Comparison of ENCODE assay signal across 16 cellular contexts in genomic region chr1:227273557-227273956, GRCh38. TPM values are rescaled to one million over a fixed set of nuclear protein-coding genes. Genes with fewer than 3 reads are reported as not detected.
DNase-seq lines count a peak whose midpoint lies in the region; ATAC-seq, FAIRE-seq and TF ChIP-seq lines count a peak whose summit lies in the region.
"Had no signal": no experiment of that assay in that cellular context is flagged by ENCODE, and none has a peak within 500 bp of the region (broad histone marks: within the 10 kb centered on the region; RNA-seq: fewer than 3 reads in every experiment).

No MANE protein-coding gene starts in this region.

- H3K4me1 ChIP-seq in K562 (replicated peaks in 1 of 2; ENCODE audit: control insufficient read depth in 2 of 2, insufficient read depth in 2 of 2, low read length in 2 of 2) (no peaks in the 10 kb centered on the region; a peak in 1 of 5 replicates), heart left ventricle (peaks cover 0 to 23% (median 9%) of the 10 kb centered on the region in 12 donors)
- H3K4me1 ChIP-seq: BLaER1 had no signal

- H3K27ac Mint-ChIP-seq in Calu3 (ENCODE audit: unreplicated experiment), result no peak overlapping the region
- no peak overlapping the region for H3K27ac Mint-ChIP-seq in effector memory CD8-positive, alpha-beta T cell

- no peaks in the 10 kb centered on the region for H3K9me1 ChIP-seq in K562 (ENCODE audit: control insufficient read depth, insufficient read depth, low read length)

- peaks cover 4% of the 10 kb centered on the region for H3K9me3 Mint-ChIP-seq in Calu3 (ENCODE audit: low read depth, unreplicated experiment)
- no peaks in the 10 kb centered on the region for H3K9me3 Mint-ChIP-seq in effector memory CD8-positive, alpha-beta T cell

- POLR2A ChIA-PET in K562 (lab: Yijun Ruan, JAX), result interaction anchor here (0.6 kb wide), 1 partner anchor 165 kb away, joined by 3 read pairs; no protein-coding TSS in a partner anchor

- no peak for TF ChIP-seq EP300 in K562 (IDR thresholded peaks at IDR 0.05; ENCODE audit: low read length)

- peaks cover 4% of the 10 kb centered on the region for H3K36me3 Mint-ChIP-seq in Calu3 (ENCODE audit: insufficient read depth, unreplicated experiment)
- peaks cover 3% of the 10 kb centered on the region for H3K36me3 Mint-ChIP-seq in effector memory CD8-positive, alpha-beta T cell (ENCODE audit: insufficient read depth)

- no peak overlapping the region for H2AFZ ChIP-seq in K562 (ENCODE audit: low read depth, low read length)

- intact Hi-C loops in Calu3 (cut with micrococcal nuclease; ENCODE audit: unreplicated experiment) (no loop called here), K562 (cut with micrococcal nuclease) (no loop called here), heart left ventricle (cut with DNase I) (no loop called here)

- H3K79me2 ChIP-seq in K562 (ENCODE audit: control insufficient read depth, insufficient read depth, low read length), result peaks cover 83% of the 10 kb centered on the region

- H3K27ac ChIP-seq in K562 (ENCODE audit: extremely low read depth, low read depth, low read length) (no peak overlapping the region), heart left ventricle (no peak overlapping the region)
- H3K27ac ChIP-seq: BLaER1, neutrophil had no signal

- WGBS in K562 (ENCODE audit: insufficient coverage, low coverage, missing lambda C conversion rate), result 0% methylated on average over 2 of the region's 2 CpGs
- 0 to 20% (median 10%) methylated on average over 2 of the region's 2 CpGs for WGBS in heart left ventricle, 4 donors

- TF ChIP-seq CTCF in Calu3 (IDR thresholded peaks at IDR 0.05; ENCODE audit: unreplicated experiment) (no peak), K562 (IDR thresholded peaks at IDR 0.05 in 2 of 3, conservative IDR thresholded peaks at IDR 0.05 in 1 of 3; ENCODE audit: insufficient read depth in 2 of 3, low read depth in 1 of 3, low read length in 3 of 3) (no peak), kidney epithelial cell (IDR thresholded peaks at IDR 0.05; ENCODE audit: insufficient read depth, low read length, poor library complexity, severe bottlenecking) (no peak), heart left ventricle (IDR thresholded peaks at IDR 0.05) (no peak)

- DNase-seq in Calu3, result peak; percentile 49
- DNase-seq in LoVo (ENCODE audit: low spot score), result peak; percentile 58
- DNase-seq in K562 (ENCODE audit: extremely low read depth in 1 of 4, low spot score in 3 of 4), result peak in 2 of 4 experiments; percentile 28 to 70
- DNase-seq in kidney epithelial cell (ENCODE audit: low read depth), result peak; percentile 4
- no peak for DNase-seq in effector memory CD8-positive, alpha-beta T cell
- DNase-seq in NCI-H774 (lab: John Stamatoyannopoulos, UW), result no peak
- DNase-seq in heart left ventricle, result no peak
- DNase-seq: activated CD4-positive, CD25-positive, alpha-beta regulatory T cell treated with anti-CD3 and anti-CD28 coated beads, Interleukin-2, amount 50 U/mL, for 72 hours; cortex of kidney; NCI-H1930; stimulated activated CD4-positive, alpha-beta T cell treated with anti-CD3 and anti-CD28 coated beads, Interleukin-1b, Interleukin-23, amount 100 ng/mL, for 48 hours; stimulated activated naive CD8-positive, alpha-beta T cell treated with anti-CD3 and anti-CD28 coated beads, Interleukin-15, Interleukin-2, amounts not matched to agents 100 U/mL and 50 U/mL, for 24 hours had no signal

- H3K27me3 Mint-ChIP-seq in Calu3 (ENCODE audit: unreplicated experiment), result no peaks in the 10 kb centered on the region
- H3K27me3 Mint-ChIP-seq in effector memory CD8-positive, alpha-beta T cell, result peaks cover 10 to 16% of the 10 kb centered on the region in 2 donors

- no peaks in the 10 kb centered on the region; the same call in 1 of the 2 replicates for H4K20me1 ChIP-seq in K562 (replicated peaks; ENCODE audit: control insufficient read depth, insufficient read depth, low read length)
- H4K20me1 ChIP-seq: BLaER1 had no signal

- peak; percentile 80 for ATAC-seq in K562
- ATAC-seq in effector memory CD8-positive, alpha-beta T cell (replicated peaks), result no peak
- no peak for ATAC-seq in HG02678 (IDR thresholded peaks at IDR 0.05; ENCODE audit: unreplicated experiment)
- ATAC-seq in heart left ventricle, result no peak
- ATAC-seq: stimulated activated naive CD8-positive, alpha-beta T cell treated with anti-CD3 and anti-CD28 coated beads, Interleukin-15, Interleukin-2, amounts not matched to agents 100 U/mL and 50 U/mL, for 24 hours had no signal

- H3K4me1 Mint-ChIP-seq in Calu3 (ENCODE audit: low read depth, unreplicated experiment), result peaks cover 13% of the 10 kb centered on the region
- no peaks in the 10 kb centered on the region for H3K4me1 Mint-ChIP-seq in effector memory CD8-positive, alpha-beta T cell (ENCODE audit: low read depth in 2 of 2)

- H3K27me3 ChIP-seq in K562 (ENCODE audit: control insufficient read depth in 2 of 2, insufficient read depth in 2 of 2, low read length in 2 of 2) (no peaks in the 10 kb centered on the region), kidney epithelial cell (ENCODE audit: control insufficient read depth, insufficient read depth, low read length) (no peaks in the 10 kb centered on the region), heart left ventricle (no peaks in the 10 kb centered on the region)
- H3K27me3 ChIP-seq: BLaER1, neutrophil had no signal

- no peak for FAIRE-seq in K562 (lab: Jason Lieb, UNC)
- FAIRE-seq: GM19239 had no signal

- no peak for TF ChIP-seq RAD21 in K562 (CRISPR knock-in tag; conservative IDR thresholded peaks at IDR 0.05 in 1 of 2, IDR thresholded peaks at IDR 0.05 in 1 of 2)

- no peak overlapping the region for H3K9ac ChIP-seq in K562 (ENCODE audit: insufficient read depth in 1 of 2, low read depth in 2 of 2, low read length in 2 of 2)
- H3K9ac ChIP-seq: BLaER1 had no signal

- H3K9me3 ChIP-seq in K562 (replicated peaks; ENCODE audit: control insufficient read depth, insufficient read depth, low read depth, low read length) (no peaks in the 10 kb centered on the region), heart left ventricle (no peaks in the 10 kb centered on the region)
- H3K9me3 ChIP-seq: neutrophil had no signal

- H3K4me2 ChIP-seq in K562 (ENCODE audit: insufficient read depth, low read length), result no peak overlapping the region
- H3K4me2 ChIP-seq: BLaER1 had no signal

- in situ Hi-C loops in K562 (cut with MboI), result no loop called here

- no peak for TF ChIP-seq POLR2A in K562 (conservative IDR thresholded peaks at IDR 0.05)
- TF ChIP-seq POLR2A in heart left ventricle (IDR thresholded peaks at IDR 0.05), result no peak

- H3K36me3 ChIP-seq in K562 (ENCODE audit: control insufficient read depth, insufficient read depth, low read length), result no peaks in the 10 kb centered on the region
- no peaks in the 10 kb centered on the region for H3K36me3 ChIP-seq in kidney epithelial cell (ENCODE audit: control insufficient read depth, insufficient read depth, low read length)
- no peaks in the 10 kb centered on the region for H3K36me3 ChIP-seq in heart left ventricle
- H3K36me3 ChIP-seq: BLaER1, neutrophil had no signal

- CTCF ChIA-PET in Calu3 (lab: Charles Lee), result no interaction called here
- CTCF ChIA-PET in K562 (lab: Yijun Ruan, JAX; ENCODE audit: low intra/inter-chr PET ratio), result no interaction called here

- H3K4me3 ChIP-seq in K562 (no peak overlapping the region), kidney epithelial cell (ENCODE audit: low read depth, low read length) (no peak overlapping the region), heart left ventricle (no peak overlapping the region)
- H3K4me3 ChIP-seq: BLaER1 had no signal

- BruUV-seq in Calu3 (replicated peaks; lab: Mats Ljungman, UMichigan), result no TSS peak
- no TSS peak for BruUV-seq in K562 (replicated peaks; lab: Mats Ljungman, UMichigan)

- H3K4me3 Mint-ChIP-seq in Calu3 (ENCODE audit: low read depth, unreplicated experiment), result no peak overlapping the region
- no peak overlapping the region for H3K4me3 Mint-ChIP-seq in effector memory CD8-positive, alpha-beta T cell

TF ChIP-seq in K562, 482 proteins besides CTCF, POLR2A, EP300 and RAD21 (continues in another document):
- peak in 1 of 2 experiments; percentile 70; a peak in 1 of 4 replicates for TF ChIP-seq SIN3A (IDR thresholded peaks at IDR 0.05; ENCODE audit: borderline replicate concordance in 2 of 2, control insufficient read depth in 1 of 2, low read depth in 2 of 2, low read length in 2 of 2)
- TF ChIP-seq, protein P1, sequence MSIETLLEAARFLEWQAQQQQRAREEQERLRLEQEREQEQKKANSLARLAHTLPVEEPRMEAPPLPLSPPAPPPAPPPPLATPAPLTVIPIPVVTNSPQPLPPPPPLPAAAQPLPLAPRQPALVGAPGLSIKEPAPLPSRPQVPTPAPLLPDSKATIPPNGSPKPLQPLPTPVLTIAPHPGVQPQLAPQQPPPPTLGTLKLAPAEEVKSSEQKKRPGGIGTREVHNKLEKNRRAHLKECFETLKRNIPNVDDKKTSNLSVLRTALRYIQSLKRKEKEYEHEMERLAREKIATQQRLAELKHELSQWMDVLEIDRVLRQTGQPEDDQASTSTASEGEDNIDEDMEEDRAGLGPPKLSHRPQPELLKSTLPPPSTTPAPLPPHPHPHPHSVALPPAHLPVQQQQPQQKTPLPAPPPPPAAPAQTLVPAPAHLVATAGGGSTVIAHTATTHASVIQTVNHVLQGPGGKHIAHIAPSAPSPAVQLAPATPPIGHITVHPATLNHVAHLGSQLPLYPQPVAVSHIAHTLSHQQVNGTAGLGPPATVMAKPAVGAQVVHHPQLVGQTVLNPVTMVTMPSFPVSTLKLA (conservative IDR thresholded peaks at IDR 0.05), result peak; percentile 44 to 73; a peak in 3 of 4 replicates

RNA-seq across cellular contexts. Expression of gene CDC42BPA, which starts 44.7 kb away (rescaled TPM):
- total RNA-seq in Calu3 (2022) (48.6 and 49.5 TPM in 2 replicates), K562 (2014; rRNA removed) (41.1 and 57.4 TPM in 2 replicates), K562 (2014; rRNA removed; fragmentation: Illumina TruSeq; extraction: Trizol) (69.8 and 76.9 TPM in 2 replicates), K562 (2015; rRNA removed; fragmentation: Illumina TruSeq; extraction: Trizol) (73.9 and 77.5 TPM in 2 replicates), K562 (2021) (49.8 and 54.9 TPM in 2 replicates), kidney epithelial cell (33.4 and 34.4 TPM in 2 replicates), heart left ventricle (10 to 100 TPM; 26.3 to 33.8 (median 30.8) TPM)
- total RNA-seq in K562 (2011; cell fraction: chromatin; rRNA removed; ENCODE audit: low replicate concordance), result 57.9 and 301 TPM in 2 replicates
- total RNA-seq in K562 (2011; cell fraction: nucleolus; rRNA removed), result 30.5 and 47.2 TPM in 2 replicates
- 88.9 and 189 TPM in 2 replicates for total RNA-seq in K562 (2011; cell fraction: nucleoplasm; rRNA removed)
- polyA plus RNA-seq in K562 (2011; rRNA removed) (27.7 and 44.1 TPM in 2 replicates), K562 (2014; fragmentation: Illumina TruSeq; extraction: Trizol) (31.6 and 34.5 TPM in 2 replicates), K562 (2014; fragmentation: Nextera tagmentation; extraction: Ambion mirVana) (10 to 100 TPM in 1 of 2 experiments, 1 to 10 TPM in 1; 8.0 to 52.1 TPM), K562 (2014; rRNA removed) (27.0 and 27.4 TPM in 2 replicates), heart left ventricle (10 to 100 TPM in 1 of 2 donors, 1 to 10 TPM in 1; 9.8 to 15.7 TPM)
- polyA plus RNA-seq in K562 (2011; cell fraction: cytosol; rRNA removed), result 16.9 and 17.7 TPM in 2 replicates
- 29.4 and 39.0 TPM in 2 replicates for polyA plus RNA-seq in K562 (2011; cell fraction: nucleus; rRNA removed)
- polyA plus RNA-seq in K562 (2012), result 25.7 and 29.0 TPM in 2 replicates
- polyA minus RNA-seq in K562 (2011; rRNA and poly(A)+ RNA removed), result 164 and 196 TPM in 2 replicates
- polyA minus RNA-seq in K562 (2011; cell fraction: cytosol; rRNA and poly(A)+ RNA removed), result 34.5 and 62.7 TPM in 2 replicates
- polyA minus RNA-seq in K562 (2011; cell fraction: nucleus; rRNA and poly(A)+ RNA removed), result 138 and 164 TPM in 2 replicates

Comparison
In these comparisons a context has a peak if more than half of its experiments do, and no peak if none do; other contexts are left out.
1. DNase-seq: peak in Calu3 (single experiment), LoVo (single experiment) and kidney epithelial cell (single experiment); none in effector memory CD8-positive, alpha-beta T cell (0 of 3), NCI-H774 (single experiment) and heart left ventricle (0 of 5).